Comparison of ENCODE assay signal across 28 cellular contexts in the genomic region with DNA sequence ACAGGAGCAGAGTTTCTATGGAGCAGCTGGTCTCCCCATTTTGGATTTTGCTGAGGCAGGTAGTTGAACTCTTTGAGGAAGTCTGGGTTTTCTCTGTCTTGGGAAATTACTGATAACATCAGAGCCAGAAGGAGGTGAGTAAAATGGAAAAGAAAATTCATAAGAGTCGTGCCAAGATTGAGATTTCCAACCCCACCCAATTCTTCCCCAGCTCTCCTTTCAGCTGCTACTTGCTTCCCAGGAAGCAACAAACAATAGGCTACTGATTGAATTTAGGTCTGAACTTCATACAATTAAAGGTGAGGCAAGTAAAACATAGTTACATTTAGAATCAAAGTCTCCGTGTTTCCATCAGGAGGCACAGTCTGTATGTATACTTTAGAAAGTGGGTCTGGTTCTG.
"Had no signal": no experiment of that assay in that cellular context is flagged by ENCODE, and none has a peak within 500 bp of the region (broad histone marks: within the 10 kb centered on the region; RNA-seq: fewer than 3 reads in every experiment).

No MANE protein-coding gene starts in this region.

- H3K79me2 ChIP-seq: parathyroid adenoma had no signal

- H3K9me3 ChIP-seq: mucosa of descending colon, psoas muscle, right lobe of liver, tibial nerve, uterus had no signal

- H3K4me3 Mint-ChIP-seq: immature natural killer cell; memory B cell; naive thymus-derived CD4-positive, alpha-beta T cell; nephron; neural crest cell; stimulated activated memory B cell treated with anti-CD40 and anti-IgM and Interleukin-4, amounts not matched to agents 10 μg/mL and 1 μg/mL and 100 μg/mL, for 72 hours; stimulated activated naive CD8-positive, alpha-beta T cell treated with anti-CD3 and anti-CD28 coated beads, Interleukin-15, amount 100 ng/mL, for 72 hours; type B pancreatic cell had no signal

- H3K27me3 Mint-ChIP-seq: memory B cell; naive thymus-derived CD4-positive, alpha-beta T cell; stimulated activated memory B cell treated with anti-CD40 and anti-IgM and Interleukin-4, amounts not matched to agents 10 μg/mL and 1 μg/mL and 100 μg/mL, for 72 hours; stimulated activated naive CD8-positive, alpha-beta T cell treated with anti-CD3 and anti-CD28 coated beads, Interleukin-15, amount 100 ng/mL, for 72 hours; type B pancreatic cell had no signal

- H3K36me3 Mint-ChIP-seq: type B pancreatic cell had no signal

- H3K27ac Mint-ChIP-seq: immature natural killer cell; memory B cell; nephron; stimulated activated memory B cell treated with anti-CD40 and anti-IgM and Interleukin-4, amounts not matched to agents 10 μg/mL and 1 μg/mL and 100 μg/mL, for 72 hours; stimulated activated naive CD8-positive, alpha-beta T cell treated with anti-CD3 and anti-CD28 coated beads, Interleukin-15, amount 100 ng/mL, for 72 hours; type B pancreatic cell had no signal

- ATAC-seq: mucosa of descending colon; naive thymus-derived CD4-positive, alpha-beta T cell; right lobe of liver; stimulated activated memory B cell treated with anti-CD40 and anti-IgM and Interleukin-4, amounts not matched to agents 10 μg/mL and 1 μg/mL and 100 μg/mL, for 72 hours; stimulated activated naive CD8-positive, alpha-beta T cell treated with anti-CD3 and anti-CD28 coated beads, Interleukin-15, amount 100 ng/mL, for 72 hours had no signal

- DNase-seq: head of caudate nucleus; hypothalamus; immature natural killer cell; kidney; midbrain; mucosa of descending colon; naive thymus-derived CD4-positive, alpha-beta T cell; nucleus accumbens; psoas muscle; right lobe of liver; stimulated activated CD4-positive, alpha-beta T cell treated with anti-CD3 and anti-CD28 coated beads, Interleukin-1b, Interleukin-23, amount 100 ng/mL, for 48 hours; stimulated activated CD4-positive, alpha-beta T cell treated with anti-CD3 and anti-CD28 coated beads, Interleukin-2, amount 100 ng/mL, for 48 hours; stimulated activated CD4-positive, alpha-beta T cell treated with anti-CD3 and anti-CD28 coated beads, Interleukin-4, amount 100 ng/mL, for 4 hours; stimulated activated CD8-positive, alpha-beta memory T cell treated with anti-CD3 and anti-CD28 coated beads, Interleukin-4, amount 100 ng/mL, for 48 hours; stimulated activated naive CD4-positive, alpha-beta T cell treated with Interleukin-2 at 50 U/mL for 16 hours; stimulated activated naive CD8-positive, alpha-beta T cell treated with anti-CD3 and anti-CD28 coated beads, Interleukin-15, amount 100 ng/mL, for 72 hours; substantia nigra; uterus had no signal

- H3K27ac ChIP-seq: parathyroid adenoma, psoas muscle, right lobe of liver, tibial nerve, uterus had no signal

- H3K4me3 ChIP-seq: lung, mucosa of descending colon, psoas muscle, right lobe of liver, smooth muscle cell, tibial nerve, uterus had no signal

- H2AFZ ChIP-seq: parathyroid adenoma had no signal

- H3K4me1 ChIP-seq: parathyroid adenoma, psoas muscle, right lobe of liver, tibial nerve, uterus had no signal

- H3K4me2 ChIP-seq: smooth muscle cell had no signal

- FAIRE-seq: islet of Langerhans, kidney had no signal

- H3K36me3 ChIP-seq: right lobe of liver, uterus had no signal

- H3K4me1 Mint-ChIP-seq: nephron; neural crest cell; stimulated activated naive CD8-positive, alpha-beta T cell treated with anti-CD3 and anti-CD28 coated beads, Interleukin-15, amount 100 ng/mL, for 72 hours had no signal

- H3K9me3 Mint-ChIP-seq: immature natural killer cell, memory B cell had no signal

- H3K27me3 ChIP-seq: right lobe of liver, tibial nerve, uterus had no signal

- H3K9ac ChIP-seq: parathyroid adenoma had no signal
